3 cellular contexts compared by ENCODE assay signal in the genomic region with DNA sequence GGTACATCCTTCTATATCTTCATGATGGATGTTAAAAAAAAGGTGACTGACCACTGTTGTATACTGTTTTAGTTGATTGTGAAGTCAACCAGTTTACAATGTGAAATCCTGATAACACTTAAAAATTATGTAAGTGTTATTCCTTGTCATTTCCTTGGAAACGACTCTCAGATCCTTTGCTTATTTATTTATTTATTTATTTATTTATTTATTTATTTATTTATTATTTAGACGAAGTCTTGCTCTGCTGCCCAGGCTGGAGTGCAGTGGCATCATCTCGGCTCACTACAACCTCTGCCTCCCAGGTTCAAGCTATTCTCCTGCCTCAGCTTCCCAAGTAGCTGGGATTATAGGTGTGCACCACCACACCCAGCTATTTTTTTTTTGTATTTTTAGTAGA. TPM values are rescaled to one million over a fixed set of nuclear protein-coding genes. Genes with fewer than 3 reads are reported as not detected.
"Had no signal": no experiment of that assay in that cellular context is flagged by ENCODE, and none has a peak within 500 bp of the region (broad histone marks: within the 10 kb centered on the region; RNA-seq: fewer than 3 reads in every experiment).

No MANE protein-coding gene starts in this region.

RNA-seq across cellular contexts. Expression of a gene that starts 58.0 kb away (rescaled TPM):
- total RNA-seq: subcutaneous adipose tissue, thoracic aorta, tibial nerve had no signal
